ENCODE assay signal across 11 cellular contexts in the genomic region with DNA sequence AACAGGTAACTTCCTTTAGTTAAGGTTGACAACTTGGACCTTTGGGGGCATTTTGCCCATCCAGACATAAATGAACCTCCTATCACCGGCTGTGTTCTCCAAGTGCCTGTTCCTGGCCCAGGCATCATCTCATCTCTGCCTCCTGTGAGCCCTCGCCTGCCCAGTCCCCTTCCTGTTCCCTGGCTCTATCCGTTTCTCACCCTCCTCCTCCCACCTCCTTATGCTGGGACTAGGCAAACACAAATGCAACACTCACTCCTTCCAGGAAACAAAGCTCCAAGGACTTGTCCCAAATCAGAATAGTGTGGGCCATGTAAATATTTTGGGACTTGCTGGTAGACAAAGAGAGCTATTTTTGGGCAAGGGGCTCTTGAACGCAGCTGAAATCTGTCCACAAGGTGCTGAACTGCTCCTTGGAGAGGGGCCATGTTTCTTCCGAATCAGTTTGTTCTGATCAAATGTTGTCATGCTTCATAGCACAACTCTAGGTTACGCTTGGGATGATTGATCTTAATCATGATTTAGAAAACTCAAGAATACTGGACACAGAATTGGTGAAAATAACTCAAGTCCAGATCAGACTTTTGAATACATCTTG. TPM values are rescaled to one million over a fixed set of nuclear protein-coding genes. Genes with fewer than 3 reads are reported as not detected.
DNase-seq lines count a peak whose midpoint lies in the region; ATAC-seq, FAIRE-seq and TF ChIP-seq lines count a peak whose summit lies in the region.
"Had no signal": no experiment of that assay in that cellular context is flagged by ENCODE, and none has a peak within 500 bp of the region (broad histone marks: within the 10 kb centered on the region; RNA-seq: fewer than 3 reads in every experiment).

No MANE protein-coding gene starts in this region.

- DNase-seq in GM19239 (ENCODE audit: insufficient read length, low spot score), result no peak
- DNase-seq in activated CD8-positive, alpha-beta memory T cell treated with anti-CD3 and anti-CD28 coated beads, Interleukin-2, amount 50 U/mL, for 48 hours, result peak; percentile 42
- DNase-seq in left ventricle myocardium superior, result no peak
- DNase-seq in stimulated activated CD4-positive, alpha-beta T cell treated with anti-CD3 and anti-CD28 coated beads, Interleukin-1b, Interleukin-23, amount 100 ng/mL, for 48 hours, result no peak
- no peak for DNase-seq in COLO829 (ENCODE audit: low spot score)
- DNase-seq: KBM-7; stimulated activated CD4-positive, alpha-beta T cell treated with anti-CD3 and anti-CD28 coated beads, Interleukin-15, amount 100 ng/mL, for 24 hours had no signal

- FAIRE-seq in GM19239 (lab: Jason Lieb, UNC), result peak; percentile 75
- FAIRE-seq: H1 had no signal

- H3K27ac ChIP-seq in skin epidermis, result peak overlapping the region in 20 of 21 experiments; percentile 0 to 95 (median 70)

- intact Hi-C loops in left ventricle myocardium superior (cut with micrococcal nuclease), result no loop called here

- ATAC-seq in left ventricle myocardium superior (peak; percentile 55), SK-N-SH treated with all-trans-retinoic acid at 6 μM for 48 hours (no peak), GM21526 (IDR thresholded peaks at IDR 0.05; ENCODE audit: low FRiP score, unreplicated experiment) (no peak)

- no peak overlapping the region for H3K4me3 ChIP-seq in skin epidermis

TF ChIP-seq in SK-N-SH treated with all-trans-retinoic acid at 6 μM for 48 hours, 23 proteins besides CTCF, POLR2A, EP300 and RAD21:
- TF ChIP-seq ARNTL (CRISPR knock-in tag; IDR thresholded peaks at IDR 0.05; ENCODE audit: borderline replicate concordance, low read depth) (no peak), TOX (CRISPR knock-in tag; IDR thresholded peaks at IDR 0.05; ENCODE audit: borderline replicate concordance) (no peak), RARB (CRISPR knock-in tag; IDR thresholded peaks at IDR 0.05) (no peak), ZFP3 (CRISPR knock-in tag; IDR thresholded peaks at IDR 0.05) (no peak), GLIS3 (CRISPR knock-in tag; IDR thresholded peaks at IDR 0.05) (no peak), PPARA (CRISPR knock-in tag; IDR thresholded peaks at IDR 0.05; ENCODE audit: borderline replicate concordance) (no peak), ZNF70 (CRISPR knock-in tag; IDR thresholded peaks at IDR 0.05) (no peak), ESRRG (CRISPR knock-in tag; IDR thresholded peaks at IDR 0.05) (no peak), ZC3H10 (CRISPR knock-in tag; IDR thresholded peaks at IDR 0.05) (no peak), CSDC2 (CRISPR knock-in tag; IDR thresholded peaks at IDR 0.05) (no peak), ISL1 (CRISPR knock-in tag; IDR thresholded peaks at IDR 0.05) (no peak), ZNF565 (CRISPR knock-in tag; conservative IDR thresholded peaks at IDR 0.05; ENCODE audit: low read depth) (no peak), BACH2 (CRISPR knock-in tag; IDR thresholded peaks at IDR 0.05; ENCODE audit: borderline replicate concordance) (no peak), ZNF8 (CRISPR knock-in tag; IDR thresholded peaks at IDR 0.05) (no peak)
- TF ChIP-seq, protein P1, sequence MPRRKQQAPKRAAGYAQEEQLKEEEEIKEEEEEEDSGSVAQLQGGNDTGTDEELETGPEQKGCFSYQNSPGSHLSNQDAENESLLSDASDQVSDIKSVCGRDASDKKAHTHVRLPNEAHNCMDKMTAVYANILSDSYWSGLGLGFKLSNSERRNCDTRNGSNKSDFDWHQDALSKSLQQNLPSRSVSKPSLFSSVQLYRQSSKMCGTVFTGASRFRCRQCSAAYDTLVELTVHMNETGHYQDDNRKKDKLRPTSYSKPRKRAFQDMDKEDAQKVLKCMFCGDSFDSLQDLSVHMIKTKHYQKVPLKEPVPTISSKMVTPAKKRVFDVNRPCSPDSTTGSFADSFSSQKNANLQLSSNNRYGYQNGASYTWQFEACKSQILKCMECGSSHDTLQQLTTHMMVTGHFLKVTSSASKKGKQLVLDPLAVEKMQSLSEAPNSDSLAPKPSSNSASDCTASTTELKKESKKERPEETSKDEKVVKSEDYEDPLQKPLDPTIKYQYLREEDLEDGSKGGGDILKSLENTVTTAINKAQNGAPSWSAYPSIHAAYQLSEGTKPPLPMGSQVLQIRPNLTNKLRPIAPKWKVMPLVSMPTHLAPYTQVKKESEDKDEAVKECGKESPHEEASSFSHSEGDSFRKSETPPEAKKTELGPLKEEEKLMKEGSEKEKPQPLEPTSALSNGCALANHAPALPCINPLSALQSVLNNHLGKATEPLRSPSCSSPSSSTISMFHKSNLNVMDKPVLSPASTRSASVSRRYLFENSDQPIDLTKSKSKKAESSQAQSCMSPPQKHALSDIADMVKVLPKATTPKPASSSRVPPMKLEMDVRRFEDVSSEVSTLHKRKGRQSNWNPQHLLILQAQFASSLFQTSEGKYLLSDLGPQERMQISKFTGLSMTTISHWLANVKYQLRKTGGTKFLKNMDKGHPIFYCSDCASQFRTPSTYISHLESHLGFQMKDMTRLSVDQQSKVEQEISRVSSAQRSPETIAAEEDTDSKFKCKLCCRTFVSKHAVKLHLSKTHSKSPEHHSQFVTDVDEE (CRISPR knock-in tag; IDR thresholded peaks at IDR 0.05), result no peak

RNA-seq across cellular contexts. Expression of gene MBP, which starts 25.3 kb away (rescaled TPM):
- 32.7 TPM for total RNA-seq in left ventricle myocardium superior
